ENCODE assay signal across 15 cellular contexts in the genomic region with DNA sequence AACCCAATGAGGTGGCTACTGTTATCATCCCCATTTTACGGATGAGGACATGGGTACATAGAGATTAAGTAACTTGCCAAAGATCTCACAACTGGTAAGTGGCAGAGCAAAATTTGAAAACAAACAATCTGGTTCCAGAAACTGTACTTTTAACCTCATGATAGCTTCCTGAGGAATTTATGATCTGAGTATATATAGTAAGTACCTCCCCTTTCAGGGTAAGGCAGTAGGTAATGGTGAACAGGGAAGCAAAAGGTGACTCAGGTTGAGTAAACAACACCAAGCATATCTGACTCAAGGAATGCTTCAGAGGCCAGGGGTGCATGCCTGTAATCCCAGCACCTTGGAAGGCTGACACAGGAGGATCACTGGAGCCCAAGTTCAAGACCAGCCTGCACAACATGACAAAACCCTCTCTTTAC. TPM values are rescaled to one million over a fixed set of nuclear protein-coding genes. Genes with fewer than 3 reads are reported as not detected.
DNase-seq lines count a peak whose midpoint lies in the region; ATAC-seq, FAIRE-seq and TF ChIP-seq lines count a peak whose summit lies in the region.
"Had no signal": no experiment of that assay in that cellular context is flagged by ENCODE, and none has a peak within 500 bp of the region (broad histone marks: within the 10 kb centered on the region; RNA-seq: fewer than 3 reads in every experiment).

No MANE protein-coding gene starts in this region.

- no peaks in the 10 kb centered on the region for H3K27me3 ChIP-seq in endothelial cell of umbilical vein (ENCODE audit: control insufficient read depth in 2 of 2, insufficient read depth in 2 of 2, low read length in 2 of 2)
- H3K27me3 ChIP-seq: testis had no signal

- no peak overlapping the region for H3K4me3 Mint-ChIP-seq in progenitor cell of endocrine pancreas (ENCODE audit: low read depth)
- no peak overlapping the region for H3K4me3 Mint-ChIP-seq in effector memory CD8-positive, alpha-beta T cell
- H3K4me3 Mint-ChIP-seq: naive thymus-derived CD8-positive, alpha-beta T cell had no signal

- H3K9me1 ChIP-seq in endothelial cell of umbilical vein (replicated peaks; ENCODE audit: control insufficient read depth, extremely low read depth, insufficient read depth, low read length), result no peaks in the 10 kb centered on the region

- no peak for TF ChIP-seq POLR2A in endothelial cell of umbilical vein (IDR thresholded peaks at IDR 0.05; ENCODE audit: low read depth, low read length)

- dilution Hi-C loops in endothelial cell of umbilical vein (cut with MboI; ENCODE audit: extremely low pct_ligation_motif_present, low sequenced_read_pairs), result no loop called here

- no TSS peak for BruUV-seq in endothelial cell of umbilical vein (replicated peaks; lab: Mats Ljungman, UMichigan)

- no peak overlapping the region for H2AFZ ChIP-seq in endothelial cell of umbilical vein (ENCODE audit: low read depth, low read length)

- H3K27ac Mint-ChIP-seq in progenitor cell of endocrine pancreas, result peak overlapping the region; percentile 69
- H3K27ac Mint-ChIP-seq in effector memory CD8-positive, alpha-beta T cell, result no peak overlapping the region
- H3K27ac Mint-ChIP-seq: naive thymus-derived CD8-positive, alpha-beta T cell had no signal

- H3K4me3 ChIP-seq in endothelial cell of umbilical vein (replicated peaks in 1 of 3; ENCODE audit: insufficient read depth in 1 of 3, low read depth in 1 of 3, low read length in 3 of 3), result no peak overlapping the region
- H3K4me3 ChIP-seq: testis had no signal

- peaks cover 3% of the 10 kb centered on the region for H3K4me1 ChIP-seq in endothelial cell of umbilical vein (ENCODE audit: control insufficient read depth, extremely low read depth, insufficient read depth, low read length)
- H3K4me1 ChIP-seq: testis had no signal

- POLR2A ChIA-PET in endothelial cell of umbilical vein (lab: Charles Lee), result no interaction called here

- no peaks in the 10 kb centered on the region for H3K27me3 Mint-ChIP-seq in progenitor cell of endocrine pancreas
- H3K27me3 Mint-ChIP-seq in effector memory CD8-positive, alpha-beta T cell, result no peaks in the 10 kb centered on the region
- H3K27me3 Mint-ChIP-seq: naive thymus-derived CD8-positive, alpha-beta T cell had no signal

- H3K9ac ChIP-seq in endothelial cell of umbilical vein (replicated peaks; ENCODE audit: extremely low read depth, insufficient read depth, low read length), result no peak overlapping the region

- DNase-seq in SIG-M5 treated with dmso at 0.1 percent for 504 hours (lab: John Stamatoyannopoulos, UW; ENCODE audit: unreplicated experiment) (peak; percentile 21), SIG-M5 (lab: John Stamatoyannopoulos, UW) (no peak), LoVo (ENCODE audit: low spot score) (peak; percentile 93), endothelial cell of umbilical vein (ENCODE audit: low read depth, low spot score) (peak; percentile 45), progenitor cell of endocrine pancreas (ENCODE audit: low spot score, unreplicated experiment) (no peak), NCI-H1048 (lab: John Stamatoyannopoulos, UW) (no peak)
- no peak for DNase-seq in effector memory CD8-positive, alpha-beta T cell
- no peak for DNase-seq in activated T-cell treated with anti-CD3 and anti-CD28 coated beads, Interleukin-2, amount 50 U/mL, for 1 hour
- DNase-seq: 8988T; activated CD4-positive, CD25-positive, alpha-beta regulatory T cell; caudate nucleus; DMS 273 treated with DMSO at 0.1 percent for 48 hours; MM.1S; naive thymus-derived CD8-positive, alpha-beta T cell; testis had no signal

- H3K4me1 Mint-ChIP-seq in progenitor cell of endocrine pancreas (ENCODE audit: low read depth), result peaks cover 9% of the 10 kb centered on the region
- peaks cover 0 to 4% of the 10 kb centered on the region in 2 donors for H3K4me1 Mint-ChIP-seq in effector memory CD8-positive, alpha-beta T cell (ENCODE audit: low read depth in 2 of 2)

- H3K36me3 Mint-ChIP-seq in progenitor cell of endocrine pancreas (ENCODE audit: insufficient read depth), result no peaks in the 10 kb centered on the region
- H3K36me3 Mint-ChIP-seq in effector memory CD8-positive, alpha-beta T cell (ENCODE audit: insufficient read depth), result peaks cover 3% of the 10 kb centered on the region

- TF ChIP-seq CTCF in endothelial cell of umbilical vein (IDR thresholded peaks at IDR 0.05; ENCODE audit: extremely low read depth in 1 of 2, insufficient read depth in 1 of 2, low read depth in 1 of 2, low read length in 2 of 2), result no peak
- TF ChIP-seq CTCF in progenitor cell of endocrine pancreas (IDR thresholded peaks at IDR 0.05; ENCODE audit: unreplicated experiment), result no peak

- no peak overlapping the region for H3K4me2 ChIP-seq in endothelial cell of umbilical vein (ENCODE audit: insufficient read depth, low read length)

- H3K9me3 ChIP-seq in endothelial cell of umbilical vein (replicated peaks; ENCODE audit: control insufficient read depth, insufficient read depth, low read length), result no peaks in the 10 kb centered on the region
- H3K9me3 ChIP-seq: testis had no signal

- no peak for ATAC-seq in effector memory CD8-positive, alpha-beta T cell (replicated peaks)
- ATAC-seq: naive thymus-derived CD8-positive, alpha-beta T cell had no signal

- no peak overlapping the region for H3K27ac ChIP-seq in endothelial cell of umbilical vein (ENCODE audit: insufficient read depth, low read depth, low read length)
- H3K27ac ChIP-seq: testis had no signal

- H3K9me3 Mint-ChIP-seq in progenitor cell of endocrine pancreas (ENCODE audit: low read depth), result no peaks in the 10 kb centered on the region
- H3K9me3 Mint-ChIP-seq in effector memory CD8-positive, alpha-beta T cell, result no peaks in the 10 kb centered on the region
- H3K9me3 Mint-ChIP-seq: naive thymus-derived CD8-positive, alpha-beta T cell had no signal

- CTCF ChIA-PET in endothelial cell of umbilical vein (lab: Charles Lee), result interaction anchor here (1.1 to 1.3 kb wide), 2 partner anchors 67 to 309 kb away, joined by 3 read pairs; no protein-coding TSS in a partner anchor

- H4K20me1 ChIP-seq in endothelial cell of umbilical vein (replicated peaks; ENCODE audit: control insufficient read depth, extremely low read depth, insufficient read depth, low read length), result no peaks in the 10 kb centered on the region

- H3K36me3 ChIP-seq in endothelial cell of umbilical vein (ENCODE audit: control insufficient read depth in 2 of 2, extremely low read depth in 1 of 2, insufficient read depth in 2 of 2, low read length in 2 of 2), result no peaks in the 10 kb centered on the region

- intact Hi-C loops in endothelial cell of umbilical vein (cut with micrococcal nuclease), result no loop called here

- peak; percentile 15 for FAIRE-seq in endothelial cell of umbilical vein (lab: Jason Lieb, UNC)

- no peaks in the 10 kb centered on the region for H3K79me2 ChIP-seq in endothelial cell of umbilical vein (ENCODE audit: control insufficient read depth, insufficient read depth, low read length)

TF ChIP-seq in endothelial cell of umbilical vein, 7 proteins besides CTCF, POLR2A, EP300 and RAD21:
- no peak for TF ChIP-seq GATA2 (IDR thresholded peaks at IDR 0.05; ENCODE audit: insufficient read depth, insufficient read length, low read depth, low read length)
- TF ChIP-seq FOS (IDR thresholded peaks at IDR 0.05; ENCODE audit: borderline replicate concordance, insufficient read depth, low read length), result no peak
- no peak for TF ChIP-seq POLR2AphosphoS5 (IDR thresholded peaks at IDR 0.05; ENCODE audit: insufficient read depth, low read depth, low read length)
TF ChIP-seq in endothelial cell of umbilical vein: peak in this region for 0.

RNA-seq across cellular contexts. Expression of a gene that starts 21.1 kb away (rescaled TPM):
- total RNA-seq in endothelial cell of umbilical vein (0.21 and 0.31 TPM in 2 replicates), progenitor cell of endocrine pancreas (0.53 and 0.87 TPM in 2 replicates)
- polyA plus RNA-seq in endothelial cell of umbilical vein, result 0.14 and 0.18 TPM in 2 replicates
- 0.17 and 0.20 TPM in 2 replicates for polyA plus RNA-seq in endothelial cell of umbilical vein (2011; cell fraction: cytosol; rRNA removed)
- polyA plus RNA-seq in endothelial cell of umbilical vein (2011; cell fraction: nucleus; rRNA removed), result 0.13 and 0.22 TPM in 2 replicates
- 0.16 and 0.21 TPM in 2 replicates for polyA plus RNA-seq in endothelial cell of umbilical vein (2012)
- polyA minus RNA-seq in endothelial cell of umbilical vein, result 0.32 and 0.38 TPM in 2 replicates
- polyA minus RNA-seq in endothelial cell of umbilical vein (2011; cell fraction: cytosol; rRNA and poly(A)+ RNA removed), result 2.3 TPM
- polyA minus RNA-seq in endothelial cell of umbilical vein (2011; cell fraction: nucleus; rRNA and poly(A)+ RNA removed), result 0.34 and 0.53 TPM in 2 replicates

RNA-seq across cellular contexts. Expression of a gene that starts 21.2 kb away (rescaled TPM):
- 75.3 and 76.9 TPM in 2 replicates for total RNA-seq in endothelial cell of umbilical vein
- polyA plus RNA-seq in endothelial cell of umbilical vein, result 6.7 and 8.0 TPM in 2 replicates
- polyA plus RNA-seq in endothelial cell of umbilical vein (2011; cell fraction: cytosol; rRNA removed), result 19.3 and 21.5 TPM in 2 replicates
- polyA plus RNA-seq in endothelial cell of umbilical vein (2011; cell fraction: nucleus; rRNA removed), result 30.8 and 38.3 TPM in 2 replicates
- polyA plus RNA-seq in endothelial cell of umbilical vein (2012), result 54.9 and 57.4 TPM in 2 replicates
- 50.5 and 53.5 TPM in 2 replicates for polyA minus RNA-seq in endothelial cell of umbilical vein
- polyA minus RNA-seq in endothelial cell of umbilical vein (2011; cell fraction: cytosol; rRNA and poly(A)+ RNA removed), result 181 TPM
- polyA minus RNA-seq in endothelial cell of umbilical vein (2011; cell fraction: nucleus; rRNA and poly(A)+ RNA removed), result 132 and 167 TPM in 2 replicates
- total RNA-seq in progenitor cell of endocrine pancreas, result 66.7 and 71.0 TPM in 2 replicates

RNA-seq across cellular contexts. Expression of a gene that starts 24.2 kb away (rescaled TPM):
- total RNA-seq in endothelial cell of umbilical vein, result 23.6 and 25.8 TPM in 2 replicates
- polyA plus RNA-seq in endothelial cell of umbilical vein, result 4.6 and 5.2 TPM in 2 replicates
- 8.2 and 8.3 TPM in 2 replicates for polyA plus RNA-seq in endothelial cell of umbilical vein (2011; cell fraction: cytosol; rRNA removed)
- 13.7 and 19.0 TPM in 2 replicates for polyA plus RNA-seq in endothelial cell of umbilical vein (2011; cell fraction: nucleus; rRNA removed)
- 23.8 and 24.2 TPM in 2 replicates for polyA plus RNA-seq in endothelial cell of umbilical vein (2012)
- polyA minus RNA-seq in endothelial cell of umbilical vein, result 9.9 and 11.8 TPM in 2 replicates
- polyA minus RNA-seq in endothelial cell of umbilical vein (2011; cell fraction: cytosol; rRNA and poly(A)+ RNA removed), result 45.0 TPM
- 17.0 and 21.3 TPM in 2 replicates for polyA minus RNA-seq in endothelial cell of umbilical vein (2011; cell fraction: nucleus; rRNA and poly(A)+ RNA removed)
- total RNA-seq in progenitor cell of endocrine pancreas, result 45.8 and 52.1 TPM in 2 replicates

Comparison
In these comparisons a context has a peak if more than half of its experiments do, and no peak if none do; other contexts are left out.
1. DNase-seq: peak in SIG-M5 treated with dmso at 0.1 percent for 504 hours (single experiment), LoVo (single experiment) and endothelial cell of umbilical vein (single experiment); none in SIG-M5 (single experiment), progenitor cell of endocrine pancreas (single experiment), effector memory CD8-positive, alpha-beta T cell (0 of 3), NCI-H1048 (single experiment) and activated T-cell treated with anti-CD3 and anti-CD28 coated beads, Interleukin-2, amount 50 U/mL, for 1 hour (single experiment).